In genomic region chr15:56367156-56367555, GRCh38 we compare ENCODE assay signal across 22 cellular contexts. TPM values are rescaled to one million over a fixed set of nuclear protein-coding genes. Genes with fewer than 3 reads are reported as not detected.
DNase-seq lines count a peak whose midpoint lies in the region; ATAC-seq and TF ChIP-seq lines count a peak whose summit lies in the region.
"Had no signal": no experiment of that assay in that cellular context is flagged by ENCODE, and none has a peak within 500 bp of the region (broad histone marks: within the 10 kb centered on the region; RNA-seq: fewer than 3 reads in every experiment).

No MANE protein-coding gene starts in this region.

- no peak overlapping the region for H3K4me3 Mint-ChIP-seq in GM23338
- peak overlapping the region; percentile 95 for H3K4me3 Mint-ChIP-seq in memory B cell
- H3K4me3 Mint-ChIP-seq: activated naive CD8-positive, alpha-beta T cell treated with anti-CD3 and anti-CD28 coated beads, Interleukin-2, amount 50 U/mL, for 24 hours; CD14-positive monocyte; T-helper 17 cell had no signal

- no peaks in the 10 kb centered on the region for H3F3A ChIP-seq in GM23338 (replicated peaks; ENCODE audit: low read depth)

- H3K36me3 ChIP-seq in A673 (ENCODE audit: insufficient read depth, low read length, poor library complexity, severe bottlenecking) (no peaks in the 10 kb centered on the region), GM23338 (ENCODE audit: insufficient read depth) (no peaks in the 10 kb centered on the region), OCI-LY7 (ENCODE audit: insufficient read depth, low read length) (no peaks in the 10 kb centered on the region), WERI-Rb-1 (no peaks in the 10 kb centered on the region)
- H3K36me3 ChIP-seq: colonic mucosa, heart left ventricle, Peyer's patch had no signal

- H3K9me3 Mint-ChIP-seq in GM23338 (peaks cover 5% of the 10 kb centered on the region), memory B cell (no peaks in the 10 kb centered on the region)

- peaks cover 12% of the 10 kb centered on the region; the same call in 2 of the 3 replicates for H3K4me1 Mint-ChIP-seq in GM23338
- H3K4me1 Mint-ChIP-seq in memory B cell: peaks cover 35% of the 10 kb centered on the region

- H2AFZ ChIP-seq in GM23338 (no peak overlapping the region), OCI-LY7 (ENCODE audit: low read length) (peak overlapping the region; percentile 82; the same call in 1 of the 2 replicates)
- H2AFZ ChIP-seq: parathyroid adenoma had no signal

- POLR2A ChIA-PET in A673 (lab: Charles Lee; ENCODE audit: low non-redundant PET) (no interaction called here), OCI-LY7 (lab: Charles Lee) (interaction anchor here (0.6 to 1.6 kb wide), 5 partner anchors 29 to 123 kb away, joined by 3 to 5 read pairs (median 3); no protein-coding TSS in a partner anchor)

- H3K36me3 Mint-ChIP-seq in GM23338 (ENCODE audit: low read depth): no peaks in the 10 kb centered on the region
- peaks cover 2% of the 10 kb centered on the region for H3K36me3 Mint-ChIP-seq in memory B cell
- H3K36me3 Mint-ChIP-seq: CD14-positive monocyte had no signal

- H3K4me1 ChIP-seq in A673 (ENCODE audit: insufficient read depth, low read length, poor library complexity, severe bottlenecking): peaks cover 11% of the 10 kb centered on the region
- 0 out of 2 replicates have a peak, but pooled peaks cover 5% of the 10 kb centered on the region for H3K4me1 ChIP-seq in GM23338 (ENCODE audit: insufficient read depth)
- peaks cover 37% of the 10 kb centered on the region for H3K4me1 ChIP-seq in OCI-LY7 (ENCODE audit: insufficient read depth, low read length, poor library complexity, severe bottlenecking)
- H3K4me1 ChIP-seq in foreskin keratinocyte: peaks cover 22% of the 10 kb centered on the region
- H3K4me1 ChIP-seq: colonic mucosa, parathyroid adenoma had no signal

- no peak for ATAC-seq in GM23338
- ATAC-seq in memory B cell (ENCODE audit: low read depth): no peak
- no peak for ATAC-seq in foreskin keratinocyte
- ATAC-seq in GM18858 (IDR thresholded peaks at IDR 0.05; ENCODE audit: unreplicated experiment): no peak
- ATAC-seq: activated naive CD8-positive, alpha-beta T cell treated with anti-CD3 and anti-CD28 coated beads, Interleukin-2, amount 50 U/mL, for 24 hours; heart left ventricle; sciatic nerve; T-helper 17 cell had no signal

- H3K79me2 ChIP-seq in GM23338 (replicated peaks; ENCODE audit: insufficient read depth) (peaks cover 18% of the 10 kb centered on the region; the same call in 1 of the 2 replicates), OCI-LY7 (ENCODE audit: insufficient read depth, low read depth, low read length) (peaks cover 65% of the 10 kb centered on the region)

- H3K4me3 ChIP-seq in A673 (ENCODE audit: low read depth, low read length, poor library complexity, severe bottlenecking) (peak overlapping the region; percentile 61), GM23338 (no peak overlapping the region), OCI-LY7 (ENCODE audit: low read depth, low read length, poor library complexity, severe bottlenecking) (peak overlapping the region; percentile 88), WERI-Rb-1 (ENCODE audit: low read depth, low read length) (no peak overlapping the region)
- H3K4me3 ChIP-seq: colonic mucosa, heart left ventricle, lung had no signal

- H3K27me3 Mint-ChIP-seq in GM23338 (ENCODE audit: insufficient read depth, low read depth, poor library complexity): no peaks in the 10 kb centered on the region
- H3K27me3 Mint-ChIP-seq in memory B cell: no peaks in the 10 kb centered on the region

- no peaks in the 10 kb centered on the region for H3K9me3 ChIP-seq in A673 (ENCODE audit: low read depth, low read length, poor library complexity, severe bottlenecking)
- H3K9me3 ChIP-seq in OCI-LY7 (ENCODE audit: low read length): peaks cover 8% of the 10 kb centered on the region
- no peaks in the 10 kb centered on the region for H3K9me3 ChIP-seq in WERI-Rb-1 (ENCODE audit: severe bottlenecking)
- H3K9me3 ChIP-seq: colonic mucosa, Peyer's patch had no signal

- no peaks in the 10 kb centered on the region for H3K9me2 ChIP-seq in GM23338 (ENCODE audit: insufficient read depth)
- no peaks in the 10 kb centered on the region for H3K9me2 ChIP-seq in OCI-LY7 (ENCODE audit: insufficient read depth, low read length)

- DNase-seq in A673 (ENCODE audit: low spot score) (no peak), GM23338 (ENCODE audit: low spot score) (no peak), OCI-LY7 (ENCODE audit: low spot score) (peak; percentile 31), memory B cell (ENCODE audit: low spot score in 2 of 2) (no peak), NCI-H774 (lab: John Stamatoyannopoulos, UW) (no peak), foreskin keratinocyte (no peak), WERI-Rb-1 (no peak)
- DNase-seq: activated CD4-positive, alpha-beta T cell treated with anti-CD3 and anti-CD28 coated beads, Interleukin-2, amount 50 U/mL, for 4 hours; activated effector memory CD4-positive, alpha-beta T cell treated with anti-CD3 and anti-CD28 coated beads, Interleukin-2, amount 50 U/mL, for 16 hours; activated naive CD8-positive, alpha-beta T cell treated with anti-CD3 and anti-CD28 coated beads, Interleukin-2, amount 50 U/mL, for 24 hours; colonic mucosa; GDM1; heart left ventricle; NCI-H1694; Peyer's patch; stimulated activated CD4-positive, alpha-beta T cell treated with anti-CD3 and anti-CD28 coated beads, Interleukin-15, amount 100 ng/mL, for 24 hours; T-helper 17 cell had no signal

- CTCF ChIA-PET in A673 (lab: Charles Lee) (no interaction called here), OCI-LY7 (lab: Charles Lee; ENCODE audit: unreplicated experiment) (no interaction called here)

- BruUV-seq in A673 (replicated peaks; lab: Mats Ljungman, UMichigan) (no TSS peak), OCI-LY7 (replicated peaks; lab: Mats Ljungman, UMichigan) (no TSS peak)

- intact Hi-C loops in A673 (cut with micrococcal nuclease; ENCODE audit: unreplicated experiment) (loop anchor here (10.0 kb wide), 1 partner anchor 122 kb away; the partner anchor contains the start of gene RFX7), OCI-LY7 (cut with micrococcal nuclease; ENCODE audit: unreplicated experiment) (loop anchor here (5.0 to 10.0 kb wide), 4 partner anchors 60 to 375 kb away; partner anchors contain the start of gene NEDD4)

- H3K27ac ChIP-seq in A673 (ENCODE audit: low read depth, low read length, poor library complexity, severe bottlenecking): no peak overlapping the region
- H3K27ac ChIP-seq in GM23338 (ENCODE audit: low read depth): no peak overlapping the region
- H3K27ac ChIP-seq in OCI-LY7 (ENCODE audit: low read depth, low read length, poor library complexity, severe bottlenecking): peak overlapping the region; percentile 93
- no peak overlapping the region for H3K27ac ChIP-seq in foreskin keratinocyte
- H3K27ac ChIP-seq in WERI-Rb-1: no peak overlapping the region
- H3K27ac ChIP-seq: colonic mucosa, heart left ventricle, parathyroid adenoma had no signal

- TF ChIP-seq CTCF in A673 (conservative IDR thresholded peaks at IDR 0.05; ENCODE audit: low read depth, low read length) (no peak), GM23338 (conservative IDR thresholded peaks at IDR 0.05; ENCODE audit: low read depth in 2 of 2) (no peak), OCI-LY7 (conservative IDR thresholded peaks at IDR 0.05; ENCODE audit: low read length) (no peak), foreskin keratinocyte (conservative IDR thresholded peaks at IDR 0.05) (no peak), WERI-Rb-1 (IDR thresholded peaks at IDR 0.05; ENCODE audit: low read depth, low read length) (no peak)

- H4K20me1 ChIP-seq in GM23338 (replicated peaks; ENCODE audit: insufficient read depth) (no peaks in the 10 kb centered on the region), OCI-LY7 (ENCODE audit: insufficient read depth, low read length) (no peaks in the 10 kb centered on the region)

- H3K27ac Mint-ChIP-seq in GM23338 (no peak overlapping the region), memory B cell (peak overlapping the region; percentile 94)
- H3K27ac Mint-ChIP-seq: activated naive CD8-positive, alpha-beta T cell treated with anti-CD3 and anti-CD28 coated beads, Interleukin-2, amount 50 U/mL, for 24 hours; CD14-positive monocyte; T-helper 17 cell had no signal

- no peaks in the 10 kb centered on the region for H3K27me3 ChIP-seq in A673 (replicated peaks; ENCODE audit: insufficient read depth, low read depth, low read length, poor library complexity)
- no peaks in the 10 kb centered on the region for H3K27me3 ChIP-seq in GM23338 (ENCODE audit: insufficient read depth)
- no peaks in the 10 kb centered on the region for H3K27me3 ChIP-seq in foreskin keratinocyte
- no peaks in the 10 kb centered on the region for H3K27me3 ChIP-seq in WERI-Rb-1 (ENCODE audit: insufficient read depth, low read depth, severe bottlenecking)
- H3K27me3 ChIP-seq: colonic mucosa, heart left ventricle, Peyer's patch had no signal

- 0 out of 2 replicates have a peak overlapping the region, but pooled peaks have one; percentile 83 for H3K4me2 ChIP-seq in GM23338
- peak overlapping the region; percentile 73 for H3K4me2 ChIP-seq in OCI-LY7 (ENCODE audit: low read length)

TF ChIP-seq in GM23338, 12 proteins besides CTCF, POLR2A, EP300 and RAD21 (continues in another document):
- TF ChIP-seq CREB1 (CRISPR knock-in tag; IDR thresholded peaks at IDR 0.05; ENCODE audit: low read depth) (no peak), EZH2phosphoT487 (IDR thresholded peaks at IDR 0.05; ENCODE audit: unreplicated experiment) (no peak)

RNA-seq across cellular contexts. Expression of gene TEX9, which starts 1.9 kb away (rescaled TPM):
- total RNA-seq in A673 (2021) (18.0 TPM in 2 replicates), OCI-LY7 (2022) (43.5 and 44.6 TPM in 2 replicates), foreskin keratinocyte (4.9 and 5.4 TPM in 2 replicates)
- 13.9 and 19.6 TPM in 2 replicates for total RNA-seq in GM23338 (2014; rRNA removed; shearing (Covaris generic))
- polyA plus RNA-seq in GM23338 (2016; fragmentation: Nextera tagmentation; extraction: Ambion mirVana) (16.1 and 21.8 TPM in 2 replicates), foreskin keratinocyte (2.1 and 2.4 TPM in 2 replicates)
- 16.9 and 20.0 TPM in 2 replicates for total RNA-seq in OCI-LY7 (2014; rRNA removed; shearing (Covaris generic))

Comparison
In these comparisons a context has a peak if more than half of its experiments do, and no peak if none do; other contexts are left out.
1. H3K4me3 ChIP-seq: peak in A673 (single experiment) and OCI-LY7 (single experiment); none in GM23338 (single experiment) and WERI-Rb-1 (single experiment).